In genomic region chr12:108335349-108336119, GRCh38 we compare ENCODE assay signal across 13 cellular contexts. TPM values are rescaled to one million over a fixed set of nuclear protein-coding genes. Genes with fewer than 3 reads are reported as not detected.
DNase-seq lines count a peak whose midpoint lies in the region; ATAC-seq and TF ChIP-seq lines count a peak whose summit lies in the region.
"Had no signal": no experiment of that assay in that cellular context is flagged by ENCODE, and none has a peak within 500 bp of the region (broad histone marks: within the 10 kb centered on the region; RNA-seq: fewer than 3 reads in every experiment).

No MANE protein-coding gene starts in this region.

- H3K36me3 Mint-ChIP-seq in stimulated activated naive B cell treated with anti-CD40 and anti-IgM and Interleukin-4, amounts not matched to agents 10 μg/mL and 1 μg/mL and 100 μg/mL, for 72 hours, result no peaks in the 10 kb centered on the region
- H3K36me3 Mint-ChIP-seq: activated naive CD8-positive, alpha-beta T cell had no signal

- H3K27me3 ChIP-seq in gastroesophageal sphincter, result peaks cover 25% of the 10 kb centered on the region

- H3K4me1 ChIP-seq in gastroesophageal sphincter, result peaks cover 0 to 32% (median 0%) of the 10 kb centered on the region in 3 donors

- H3K4me3 ChIP-seq in gastroesophageal sphincter, result peak overlapping the region in 1 of 2 donors; percentile 48

- H3K27ac ChIP-seq in gastroesophageal sphincter, result no peak overlapping the region

- no peaks in the 10 kb centered on the region for H3K4me1 Mint-ChIP-seq in stimulated activated naive B cell treated with anti-CD40 and anti-IgM and Interleukin-4, amounts not matched to agents 10 μg/mL and 1 μg/mL and 100 μg/mL, for 72 hours
- H3K4me1 Mint-ChIP-seq: activated B cell treated with CpG ODN at 0.5 μM for 24 hours had no signal

- DNase-seq in MV-4-11 (lab: John Stamatoyannopoulos, UW), result peak; percentile 97
- DNase-seq in stimulated activated naive B cell treated with anti-CD40 and anti-IgM and Interleukin-4, amounts not matched to agents 10 μg/mL and 1 μg/mL and 100 μg/mL, for 72 hours, result no peak
- no peak for DNase-seq in NCI-H2081 treated with DMSO at 0.1 percent for 48 hours (lab: John Stamatoyannopoulos, UW)
- no peak for DNase-seq in SW 1271 (lab: John Stamatoyannopoulos, UW)
- no peak for DNase-seq in H4 (ENCODE audit: low spot score)
- DNase-seq: activated B cell treated with CpG ODN at 0.5 μM for 24 hours; DND-41; effector memory CD4-positive, alpha-beta T cell; PC-3 had no signal

- no peaks in the 10 kb centered on the region for H3K9me3 Mint-ChIP-seq in stimulated activated naive B cell treated with anti-CD40 and anti-IgM and Interleukin-4, amounts not matched to agents 10 μg/mL and 1 μg/mL and 100 μg/mL, for 72 hours
- H3K9me3 Mint-ChIP-seq: activated B cell treated with CpG ODN at 0.5 μM for 24 hours had no signal

- H3K9me3 ChIP-seq in gastroesophageal sphincter, result no peaks in the 10 kb centered on the region

- no peak overlapping the region for H3K4me3 Mint-ChIP-seq in stimulated activated naive B cell treated with anti-CD40 and anti-IgM and Interleukin-4, amounts not matched to agents 10 μg/mL and 1 μg/mL and 100 μg/mL, for 72 hours
- H3K4me3 Mint-ChIP-seq: activated B cell treated with CpG ODN at 0.5 μM for 24 hours; activated naive CD8-positive, alpha-beta T cell had no signal

- peaks cover 27 to 39% of the 10 kb centered on the region in 2 donors for H3K27me3 Mint-ChIP-seq in stimulated activated naive B cell treated with anti-CD40 and anti-IgM and Interleukin-4, amounts not matched to agents 10 μg/mL and 1 μg/mL and 100 μg/mL, for 72 hours

- no peak overlapping the region for H3K27ac Mint-ChIP-seq in stimulated activated naive B cell treated with anti-CD40 and anti-IgM and Interleukin-4, amounts not matched to agents 10 μg/mL and 1 μg/mL and 100 μg/mL, for 72 hours
- H3K27ac Mint-ChIP-seq: activated B cell treated with CpG ODN at 0.5 μM for 24 hours; activated naive CD8-positive, alpha-beta T cell had no signal

- TF ChIP-seq CTCF in gastroesophageal sphincter (IDR thresholded peaks at IDR 0.05), result no peak

- ATAC-seq in GM19023 (IDR thresholded peaks at IDR 0.05; ENCODE audit: unreplicated experiment) (peak; percentile 53), HG02623 (IDR thresholded peaks at IDR 0.05; ENCODE audit: unreplicated experiment) (peak; percentile 51), gastroesophageal sphincter (no peak)
- ATAC-seq in stimulated activated naive B cell treated with anti-CD40 and anti-IgM and Interleukin-4, amounts not matched to agents 10 μg/mL and 1 μg/mL and 100 μg/mL, for 72 hours (replicated peaks), result peak; percentile 38 to 45
- ATAC-seq: PC-3 had no signal

- no peak for TF ChIP-seq POLR2A in gastroesophageal sphincter (IDR thresholded peaks at IDR 0.05)

- no peak for TF ChIP-seq EP300 in gastroesophageal sphincter (IDR thresholded peaks at IDR 0.05)

- no peaks in the 10 kb centered on the region for H3K36me3 ChIP-seq in gastroesophageal sphincter

- 62 to 100% methylated on average over 1 to 4 of the region's 4 CpGs for WGBS in gastroesophageal sphincter (ENCODE audit: low coverage in 1 of 2), 2 donors

RNA-seq across cellular contexts. Expression of gene CMKLR1, which starts 3.6 kb away (rescaled TPM):
- 10 to 100 TPM in 3 of 4 donors, 1 to 10 TPM in 1; 9.7 to 25.4 (median 13.0) TPM for total RNA-seq in gastroesophageal sphincter
- total RNA-seq in H4 (2014; rRNA removed; shearing (Covaris generic)), result 1.5 and 1.6 TPM in 2 replicates
- total RNA-seq: PC-3 had no signal
